Comparison of ENCODE assay signal across 1 cellular context in genomic region chr13:85589021-85589420, GRCh38.
TF ChIP-seq lines count a peak whose summit lies in the region.

No MANE protein-coding gene starts in this region.

TF ChIP-seq in GM23338, 12 proteins besides CTCF, POLR2A, EP300 and RAD21:
- TF ChIP-seq STAT1 (IDR thresholded peaks at IDR 0.05; ENCODE audit: unreplicated experiment) (no peak), REST (IDR thresholded peaks at IDR 0.05; ENCODE audit: unreplicated experiment) (no peak), POLR2AphosphoS5 (IDR thresholded peaks at IDR 0.05; ENCODE audit: low read depth) (no peak)
